Comparison of ENCODE assay signal across 1 cellular context in genomic region chr14:75854247-75854799, GRCh38.
TF ChIP-seq lines count a peak whose summit lies in the region.

No MANE protein-coding gene starts in this region.

TF ChIP-seq in GM23338, 12 proteins besides CTCF, POLR2A, EP300 and RAD21 (continued from another document):
- TF ChIP-seq ZNF462 (CRISPR knock-in tag; IDR thresholded peaks at IDR 0.05) (no peak), JUNB (IDR thresholded peaks at IDR 0.05; ENCODE audit: unreplicated experiment) (no peak), ZNF331 (CRISPR knock-in tag; IDR thresholded peaks at IDR 0.05; ENCODE audit: low read depth) (no peak), EZH2phosphoT487 (IDR thresholded peaks at IDR 0.05; ENCODE audit: unreplicated experiment) (no peak), CREB1 (CRISPR knock-in tag; IDR thresholded peaks at IDR 0.05; ENCODE audit: low read depth) (no peak), NANOG (IDR thresholded peaks at IDR 0.05; ENCODE audit: borderline replicate concordance) (no peak), STAT1 (IDR thresholded peaks at IDR 0.05; ENCODE audit: unreplicated experiment) (no peak), ETS1 (IDR thresholded peaks at IDR 0.05) (no peak)
TF ChIP-seq in GM23338: peak in this region for 0.
